16 cellular contexts compared by ENCODE assay signal in the genomic region with DNA sequence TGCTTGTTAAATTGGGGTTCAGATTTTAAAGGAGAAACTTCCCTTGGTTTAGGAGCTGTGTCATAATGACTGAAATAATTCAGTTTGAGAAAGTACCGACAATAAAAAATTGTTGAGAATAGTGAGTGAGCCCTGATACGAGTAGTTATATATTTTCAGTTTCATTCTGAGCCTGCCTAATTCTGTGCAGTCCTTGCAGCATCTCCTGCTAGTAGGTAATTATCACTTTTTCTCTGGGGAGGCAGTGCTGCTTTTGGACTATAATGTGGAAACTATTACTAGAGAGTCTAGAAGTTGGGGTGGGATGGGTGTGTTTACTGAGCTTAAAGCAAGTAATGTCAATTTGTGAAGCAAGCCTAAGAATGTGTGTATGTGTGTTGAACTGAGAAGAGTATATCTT. TPM values are rescaled to one million over a fixed set of nuclear protein-coding genes. Genes with fewer than 3 reads are reported as not detected.
DNase-seq lines count a peak whose midpoint lies in the region; ATAC-seq and TF ChIP-seq lines count a peak whose summit lies in the region.
"Had no signal": no experiment of that assay in that cellular context is flagged by ENCODE, and none has a peak within 500 bp of the region (broad histone marks: within the 10 kb centered on the region; RNA-seq: fewer than 3 reads in every experiment).

No MANE protein-coding gene starts in this region.

- TF ChIP-seq CTCF in smooth muscle cell (IDR thresholded peaks at IDR 0.05; ENCODE audit: borderline replicate concordance, insufficient read depth, poor library complexity, severe bottlenecking), result no peak

- intact Hi-C loops in CD4-positive, alpha-beta memory T cell (cut with micrococcal nuclease), result no loop called here
- intact Hi-C loops in activated CD4-positive, alpha-beta memory T cell treated with anti-CD3 and anti-CD28 coated beads for 36 hours (cut with micrococcal nuclease), result loop anchor here (1.0 kb wide), 1 partner anchor 20 kb away; no protein-coding TSS in a partner anchor

- H2AFZ ChIP-seq in smooth muscle cell (ENCODE audit: low read depth), result no peak overlapping the region

- H3K4me1 Mint-ChIP-seq in CD4-positive, alpha-beta memory T cell, result peaks cover 42 to 73% (median 55%) of the 10 kb centered on the region in 4 donors
- peaks cover 52% of the 10 kb centered on the region for H3K4me1 Mint-ChIP-seq in activated CD4-positive, alpha-beta memory T cell treated with anti-CD3 and anti-CD28 coated beads for 36 hours (ENCODE audit: low read depth)

- H3K27ac ChIP-seq in CD4-positive, alpha-beta memory T cell (ENCODE audit: low read depth, low read length), result no peak overlapping the region
- no peak overlapping the region for H3K27ac ChIP-seq in smooth muscle cell (ENCODE audit: low read depth)
- H3K27ac ChIP-seq: BLaER1 had no signal

- peaks cover 49 to 56% of the 10 kb centered on the region in 2 donors for H3K36me3 Mint-ChIP-seq in CD4-positive, alpha-beta memory T cell
- H3K36me3 Mint-ChIP-seq in activated CD4-positive, alpha-beta memory T cell treated with anti-CD3 and anti-CD28 coated beads for 36 hours, result peaks cover 41% of the 10 kb centered on the region

- WGBS in smooth muscle cell (ENCODE audit: low lambda C conversion rate), result 98% methylated on average over 2 of the region's 2 CpGs

- H3K9me3 ChIP-seq in CD4-positive, alpha-beta memory T cell (ENCODE audit: control insufficient read depth in 1 of 2, low read length in 2 of 2), result no peaks in the 10 kb centered on the region
- no peaks in the 10 kb centered on the region for H3K9me3 ChIP-seq in smooth muscle cell (replicated peaks; ENCODE audit: low read depth)
- H3K9me3 ChIP-seq: BLaER1 had no signal

- POLR2A ChIA-PET in CD4-positive, alpha-beta memory T cell (lab: Charles Lee; ENCODE audit: partially characterized antibody), result interaction anchor here (1.8 kb wide), 1 partner anchor 21 kb away, joined by 5 read pairs; a partner anchor contains a TSS
- POLR2A ChIA-PET in activated CD4-positive, alpha-beta memory T cell treated with anti-CD3 and anti-CD28 coated beads for 36 hours (lab: Charles Lee), result interaction anchor here (0.6 to 1.8 kb wide), 3 partner anchors 8 to 1523 kb away, joined by 3 to 10 read pairs (median 3); a partner anchor contains a TSS

- peaks cover 45% of the 10 kb centered on the region for H3K4me1 ChIP-seq in CD4-positive, alpha-beta memory T cell (ENCODE audit: insufficient read depth, low read length)
- H3K4me1 ChIP-seq in smooth muscle cell (ENCODE audit: low read depth), result no peaks in the 10 kb centered on the region
- H3K4me1 ChIP-seq: BLaER1 had no signal

- no peak overlapping the region for H3K4me3 ChIP-seq in CD4-positive, alpha-beta memory T cell (ENCODE audit: low read length in 2 of 2)
- no peak overlapping the region for H3K4me3 ChIP-seq in smooth muscle cell
- H3K4me3 ChIP-seq: BLaER1 had no signal

- CTCF ChIA-PET in CD4-positive, alpha-beta memory T cell (lab: Charles Lee; ENCODE audit: partially characterized antibody), result interaction anchor here (0.5 to 2.0 kb wide), 6 partner anchors 8 to 156 kb away, joined by 3 to 8 read pairs (median 4); a partner anchor contains a TSS
- CTCF ChIA-PET in activated CD4-positive, alpha-beta memory T cell treated with anti-CD3 and anti-CD28 coated beads for 36 hours (lab: Charles Lee), result interaction anchor here (0.5 to 1.9 kb wide), 4 partner anchors 20 to 74 kb away, joined by 3 to 14 read pairs (median 4); a partner anchor contains a TSS

- peak; percentile 68 for ATAC-seq in GM18858 (IDR thresholded peaks at IDR 0.05; ENCODE audit: unreplicated experiment)
- ATAC-seq in HG02610 (IDR thresholded peaks at IDR 0.05; ENCODE audit: unreplicated experiment), result peak; percentile 72
- ATAC-seq in HG02840 (IDR thresholded peaks at IDR 0.05; ENCODE audit: low FRiP score, unreplicated experiment), result no peak
- ATAC-seq: stimulated activated naive B cell treated with anti-CD40 and anti-IgM and Interleukin-4, amounts not matched to agents 10 μg/mL and 1 μg/mL and 100 μg/mL, for 72 hours had no signal

- H3K27me3 Mint-ChIP-seq in CD4-positive, alpha-beta memory T cell, result no peaks in the 10 kb centered on the region
- H3K27me3 Mint-ChIP-seq in activated CD4-positive, alpha-beta memory T cell treated with anti-CD3 and anti-CD28 coated beads for 36 hours, result no peaks in the 10 kb centered on the region
- H3K27me3 Mint-ChIP-seq: brain; stimulated activated naive B cell treated with anti-CD40 and anti-IgM and Interleukin-4, amounts not matched to agents 10 μg/mL and 1 μg/mL and 100 μg/mL, for 72 hours had no signal

- peaks cover 94% of the 10 kb centered on the region for H3K79me2 ChIP-seq in smooth muscle cell (ENCODE audit: low read depth)

- no peaks in the 10 kb centered on the region for H3F3A ChIP-seq in smooth muscle cell (ENCODE audit: low read depth)

- H3K9ac ChIP-seq in smooth muscle cell (ENCODE audit: low read depth), result no peak overlapping the region
- H3K9ac ChIP-seq: BLaER1 had no signal

- H3K4me2 ChIP-seq in smooth muscle cell, result no peak overlapping the region
- H3K4me2 ChIP-seq: BLaER1 had no signal

- no peaks in the 10 kb centered on the region for H3K9me3 Mint-ChIP-seq in CD4-positive, alpha-beta memory T cell
- no peaks in the 10 kb centered on the region for H3K9me3 Mint-ChIP-seq in activated CD4-positive, alpha-beta memory T cell treated with anti-CD3 and anti-CD28 coated beads for 36 hours
- H3K9me3 Mint-ChIP-seq: stimulated activated naive B cell treated with anti-CD40 and anti-IgM and Interleukin-4, amounts not matched to agents 10 μg/mL and 1 μg/mL and 100 μg/mL, for 72 hours had no signal

- H3K36me3 ChIP-seq in CD4-positive, alpha-beta memory T cell (ENCODE audit: insufficient read depth, low read length), result peaks cover 39% of the 10 kb centered on the region
- H3K36me3 ChIP-seq in smooth muscle cell (ENCODE audit: low read depth), result peaks cover 25% of the 10 kb centered on the region

- H3K27me3 ChIP-seq in CD4-positive, alpha-beta memory T cell (ENCODE audit: insufficient read depth, low read length), result no peaks in the 10 kb centered on the region
- H3K27me3 ChIP-seq in smooth muscle cell (ENCODE audit: low read depth), result no peaks in the 10 kb centered on the region
- H3K27me3 ChIP-seq: BLaER1 had no signal

- peaks cover 100% of the 10 kb centered on the region for H4K20me1 ChIP-seq in smooth muscle cell (ENCODE audit: low read depth)

- no peak for DNase-seq in CD4-positive, alpha-beta memory T cell
- DNase-seq in activated CD4-positive, alpha-beta memory T cell treated with anti-CD3 and anti-CD28 coated beads for 36 hours, result no peak
- DNase-seq in DMS153 (lab: John Stamatoyannopoulos, UW) (no peak), kidney glomerular epithelial cell (lab: John Stamatoyannopoulos, UW) (no peak), smooth muscle cell (lab: John Stamatoyannopoulos, UW; ENCODE audit: unreplicated experiment) (no peak)
- DNase-seq: activated CD8-positive, alpha-beta memory T cell treated with anti-CD3 and anti-CD28 coated beads, Interleukin-2, amount 50 U/mL, for 48 hours; effector memory CD4-positive, alpha-beta T cell; foreskin melanocyte; kidney; NCI-H526; stimulated activated naive B cell treated with anti-CD40 and anti-IgM and Interleukin-4, amounts not matched to agents 10 μg/mL and 1 μg/mL and 100 μg/mL, for 72 hours had no signal

- H3K4me3 Mint-ChIP-seq in CD4-positive, alpha-beta memory T cell, result peak overlapping the region in 4 of 8 donors; percentile 23 to 57 (median 50)
- H3K4me3 Mint-ChIP-seq in activated CD4-positive, alpha-beta memory T cell treated with anti-CD3 and anti-CD28 coated beads for 36 hours, result peak overlapping the region; percentile 4
- H3K4me3 Mint-ChIP-seq: brain; stimulated activated naive B cell treated with anti-CD40 and anti-IgM and Interleukin-4, amounts not matched to agents 10 μg/mL and 1 μg/mL and 100 μg/mL, for 72 hours had no signal

- peak overlapping the region; percentile 4 to 83 (median 43) for H3K27ac Mint-ChIP-seq in CD4-positive, alpha-beta memory T cell
- peak overlapping the region; percentile 49 for H3K27ac Mint-ChIP-seq in activated CD4-positive, alpha-beta memory T cell treated with anti-CD3 and anti-CD28 coated beads for 36 hours
- H3K27ac Mint-ChIP-seq: brain had no signal

RNA-seq across cellular contexts. Expression of a gene that starts 21.7 kb away (rescaled TPM):
- total RNA-seq in CD4-positive, alpha-beta memory T cell, result 100 to 1,000 TPM; 167 TPM
- 10 to 100 TPM; 19.8 to 53.4 TPM for polyA plus RNA-seq in CD4-positive, alpha-beta memory T cell
- total RNA-seq in activated CD4-positive, alpha-beta memory T cell treated with anti-CD3 and anti-CD28 coated beads for 36 hours, result 10 to 100 TPM; 74.2 to 87.4 TPM
- total RNA-seq in smooth muscle cell, result 146 and 159 TPM in 2 replicates
- 39.6 and 44.8 TPM in 2 replicates for polyA plus RNA-seq in smooth muscle cell
